In the genomic region with DNA sequence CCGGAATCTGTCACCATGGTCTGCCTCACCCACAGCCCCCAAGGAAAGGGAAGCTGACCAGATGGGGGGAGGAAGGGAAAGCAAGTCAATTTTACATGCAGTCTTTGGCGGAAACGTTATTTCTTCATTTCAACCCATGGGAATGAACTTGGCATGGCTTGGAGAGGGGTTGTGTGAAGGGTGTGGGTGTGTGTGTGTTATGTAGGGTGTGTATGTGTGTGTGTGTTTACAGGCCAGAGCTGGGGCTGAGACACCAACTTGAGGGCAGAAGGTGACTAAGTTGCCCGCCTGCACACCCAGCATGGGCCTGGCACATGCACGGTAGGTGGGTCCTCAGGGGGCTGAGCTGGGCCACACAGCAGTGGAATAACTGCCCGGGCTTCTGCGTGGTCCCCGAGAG, we compare ENCODE assay signal across 14 cellular contexts.
"Had no signal": no experiment of that assay in that cellular context is flagged by ENCODE, and none has a peak within 500 bp of the region (broad histone marks: within the 10 kb centered on the region; RNA-seq: fewer than 3 reads in every experiment).

No MANE protein-coding gene starts in this region.

- H3K27ac Mint-ChIP-seq: activated naive CD8-positive, alpha-beta T cell; activated T-helper 2 cell treated with anti-CD3 and anti-CD28 coated beads, Interferon-gamma antibody, Interleukin-2, Interleukin-4, amounts not matched to agents 10 μg/mL and 5 μg/mL and 100 μg/mL, durations not matched to agents 14 hours and 24 hours and 36 hours had no signal

- DNase-seq: activated CD4-positive, alpha-beta T cell treated with anti-CD3 and anti-CD28 coated beads, Interleukin-2, amount 50 U/mL, for 4 hours; activated CD8-positive, alpha-beta memory T cell treated with anti-CD3 and anti-CD28 coated beads, Interleukin-2, amount 50 U/mL, for 48 hours; anterior cingulate cortex; esophagus squamous epithelium; foreskin fibroblast; stimulated activated CD4-positive, alpha-beta T cell treated with anti-CD3 and anti-CD28 coated beads, Interleukin-15, amount 100 ng/mL, for 24 hours; stimulated activated CD4-positive, alpha-beta T cell treated with anti-CD3 and anti-CD28 coated beads, Interleukin-4, amount 100 ng/mL, for 4 hours; stomach; T-cell had no signal

- H3K36me3 Mint-ChIP-seq: activated naive CD8-positive, alpha-beta T cell had no signal

- H3K27ac ChIP-seq: parathyroid adenoma, stomach, thoracic aorta had no signal

- H3K9me3 Mint-ChIP-seq: activated T-helper 2 cell treated with anti-CD3 and anti-CD28 coated beads, Interferon-gamma antibody, Interleukin-2, Interleukin-4, amounts not matched to agents 10 μg/mL and 5 μg/mL and 100 μg/mL, durations not matched to agents 14 hours and 24 hours and 36 hours; T-cell had no signal

- H3K4me3 Mint-ChIP-seq: activated naive CD8-positive, alpha-beta T cell; T-cell had no signal

- H3K27me3 Mint-ChIP-seq: activated naive CD8-positive, alpha-beta T cell; T-cell had no signal

- ATAC-seq: left lobe of liver, T-cell had no signal
